8 cellular contexts compared by ENCODE assay signal in the genomic region with DNA sequence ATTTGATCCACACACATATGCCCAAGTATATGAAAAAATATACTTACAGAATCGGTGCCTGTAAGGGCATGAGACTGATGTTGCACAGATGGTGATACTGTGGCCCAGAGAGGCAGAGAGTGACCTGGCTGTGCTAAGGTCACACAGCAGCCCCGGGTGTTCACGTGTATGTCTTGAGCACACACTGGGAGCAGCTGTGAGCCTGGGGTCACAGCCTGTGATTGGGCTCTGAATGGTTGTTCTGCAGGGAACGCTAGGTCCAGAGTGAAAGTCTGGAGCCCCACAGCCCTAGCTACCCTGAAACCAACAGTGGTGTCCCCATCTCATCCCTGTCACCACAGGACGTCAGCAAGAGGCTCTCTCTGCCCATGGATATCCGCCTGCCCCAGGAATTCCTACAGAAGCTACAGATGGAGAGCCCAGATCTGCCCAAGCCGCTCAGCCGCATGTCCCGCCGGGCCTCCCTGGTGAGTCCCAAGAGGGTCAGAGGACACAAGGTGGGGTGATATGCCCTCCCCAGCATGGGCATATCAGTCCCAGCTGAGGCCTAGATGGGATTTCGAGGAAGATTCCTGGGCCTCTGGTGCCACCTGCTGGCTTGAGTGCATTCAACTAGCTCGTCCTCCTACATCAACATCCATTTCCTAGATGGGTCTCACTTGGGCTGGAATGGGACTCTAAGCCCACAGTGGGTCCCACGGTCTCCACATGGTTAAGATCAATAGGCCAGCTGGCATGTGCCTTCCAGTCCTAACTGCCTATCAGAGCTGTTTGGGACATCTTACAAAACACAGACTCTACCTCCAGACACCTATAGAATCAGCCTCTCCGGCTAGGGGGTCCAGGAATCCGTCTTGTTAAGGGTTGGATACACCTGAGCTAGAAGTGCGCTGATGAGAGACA. TPM values are rescaled to one million over a fixed set of nuclear protein-coding genes. Genes with fewer than 3 reads are reported as not detected.
A peak's percentile ranks its signal among the peaks of the same experiment; 100 is the strongest.
DNase-seq lines count a peak whose midpoint lies in the region; ATAC-seq and TF ChIP-seq lines count a peak whose summit lies in the region.

No MANE protein-coding gene starts in this region.

- H3K27ac ChIP-seq in GM23338 (ENCODE audit: low read depth), result no peak overlapping the region
- peak overlapping the region; percentile 62 for H3K27ac ChIP-seq in layer of hippocampus (ENCODE audit: low read depth, low read length)

- H3K9me2 ChIP-seq in GM23338 (ENCODE audit: insufficient read depth), result no peaks in the 10 kb centered on the region

- no peak overlapping the region for H3K4me3 ChIP-seq in GM23338

- H4K20me1 ChIP-seq in GM23338 (replicated peaks; ENCODE audit: insufficient read depth), result peaks cover 7% of the 10 kb centered on the region

- H3K79me2 ChIP-seq in GM23338 (replicated peaks; ENCODE audit: insufficient read depth), result no peaks in the 10 kb centered on the region

- H3K27me3 ChIP-seq in GM23338 (ENCODE audit: insufficient read depth) (no peaks in the 10 kb centered on the region), layer of hippocampus (ENCODE audit: control insufficient read depth, insufficient read depth, low read length) (no peaks in the 10 kb centered on the region)

- no peaks in the 10 kb centered on the region for H3K9me3 Mint-ChIP-seq in GM23338

- no peak overlapping the region; the same call in 1 of the 2 replicates for H3K27ac Mint-ChIP-seq in GM23338

- peaks cover 9% of the 10 kb centered on the region; the same call in 1 of the 2 replicates for H3F3A ChIP-seq in GM23338 (replicated peaks; ENCODE audit: low read depth)

- H3K4me1 Mint-ChIP-seq in GM23338, result peaks cover 42% of the 10 kb centered on the region

- H3K36me3 Mint-ChIP-seq in GM23338 (ENCODE audit: low read depth), result peaks cover 38% of the 10 kb centered on the region

- H3K4me2 ChIP-seq in GM23338, result 0 out of 2 replicates have a peak overlapping the region, but pooled peaks have one; percentile 29

- H3K4me1 ChIP-seq in GM23338 (ENCODE audit: insufficient read depth), result peaks cover 36% of the 10 kb centered on the region

- peak; percentile 89 to 97 for TF ChIP-seq CTCF in GM23338 (conservative IDR thresholded peaks at IDR 0.05; ENCODE audit: low read depth in 2 of 2)

- H3K4me3 Mint-ChIP-seq in GM23338, result no peak overlapping the region; the same call in 2 of the 3 replicates

- ATAC-seq in GM23338, result peak; percentile 54
- ATAC-seq in GM18870 (IDR thresholded peaks at IDR 0.05; ENCODE audit: unreplicated experiment), result no peak

- peaks cover 16% of the 10 kb centered on the region for H3K27me3 Mint-ChIP-seq in GM23338 (ENCODE audit: insufficient read depth, low read depth, poor library complexity)

- H3K36me3 ChIP-seq in GM23338 (ENCODE audit: insufficient read depth), result 0 out of 2 replicates have a peak, but pooled peaks cover 3% of the 10 kb centered on the region

- no peak overlapping the region for H2AFZ ChIP-seq in GM23338

- DNase-seq in AG08396 (ENCODE audit: low spot score) (peak; percentile 83), GM23338 (ENCODE audit: low spot score) (peak; percentile 91), NCI-H345 (lab: John Stamatoyannopoulos, UW) (peak; percentile 82)
- peak; percentile 42 for DNase-seq in activated CD4-positive, CD25-positive, alpha-beta regulatory T cell treated with anti-CD3 and anti-CD28 coated beads, Interleukin-2, amount 50 U/mL, for 16 hours (ENCODE audit: low read depth, low spot score)
- peak; percentile 54 for DNase-seq in central memory CD4-positive, alpha-beta T cell
- DNase-seq in stimulated activated CD4-positive, alpha-beta T cell treated with anti-CD3 and anti-CD28 coated beads, Interleukin-4, amount 100 ng/mL, for 24 hours, result peak; percentile 77

TF ChIP-seq in GM23338, 12 proteins besides CTCF, POLR2A, EP300 and RAD21 (continues in another document):
- TF ChIP-seq JUNB (IDR thresholded peaks at IDR 0.05; ENCODE audit: unreplicated experiment), result no peak
- TF ChIP-seq, protein P1, sequence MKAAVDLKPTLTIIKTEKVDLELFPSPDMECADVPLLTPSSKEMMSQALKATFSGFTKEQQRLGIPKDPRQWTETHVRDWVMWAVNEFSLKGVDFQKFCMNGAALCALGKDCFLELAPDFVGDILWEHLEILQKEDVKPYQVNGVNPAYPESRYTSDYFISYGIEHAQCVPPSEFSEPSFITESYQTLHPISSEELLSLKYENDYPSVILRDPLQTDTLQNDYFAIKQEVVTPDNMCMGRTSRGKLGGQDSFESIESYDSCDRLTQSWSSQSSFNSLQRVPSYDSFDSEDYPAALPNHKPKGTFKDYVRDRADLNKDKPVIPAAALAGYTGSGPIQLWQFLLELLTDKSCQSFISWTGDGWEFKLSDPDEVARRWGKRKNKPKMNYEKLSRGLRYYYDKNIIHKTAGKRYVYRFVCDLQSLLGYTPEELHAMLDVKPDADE (IDR thresholded peaks at IDR 0.05), result no peak
- TF ChIP-seq, protein P2, sequence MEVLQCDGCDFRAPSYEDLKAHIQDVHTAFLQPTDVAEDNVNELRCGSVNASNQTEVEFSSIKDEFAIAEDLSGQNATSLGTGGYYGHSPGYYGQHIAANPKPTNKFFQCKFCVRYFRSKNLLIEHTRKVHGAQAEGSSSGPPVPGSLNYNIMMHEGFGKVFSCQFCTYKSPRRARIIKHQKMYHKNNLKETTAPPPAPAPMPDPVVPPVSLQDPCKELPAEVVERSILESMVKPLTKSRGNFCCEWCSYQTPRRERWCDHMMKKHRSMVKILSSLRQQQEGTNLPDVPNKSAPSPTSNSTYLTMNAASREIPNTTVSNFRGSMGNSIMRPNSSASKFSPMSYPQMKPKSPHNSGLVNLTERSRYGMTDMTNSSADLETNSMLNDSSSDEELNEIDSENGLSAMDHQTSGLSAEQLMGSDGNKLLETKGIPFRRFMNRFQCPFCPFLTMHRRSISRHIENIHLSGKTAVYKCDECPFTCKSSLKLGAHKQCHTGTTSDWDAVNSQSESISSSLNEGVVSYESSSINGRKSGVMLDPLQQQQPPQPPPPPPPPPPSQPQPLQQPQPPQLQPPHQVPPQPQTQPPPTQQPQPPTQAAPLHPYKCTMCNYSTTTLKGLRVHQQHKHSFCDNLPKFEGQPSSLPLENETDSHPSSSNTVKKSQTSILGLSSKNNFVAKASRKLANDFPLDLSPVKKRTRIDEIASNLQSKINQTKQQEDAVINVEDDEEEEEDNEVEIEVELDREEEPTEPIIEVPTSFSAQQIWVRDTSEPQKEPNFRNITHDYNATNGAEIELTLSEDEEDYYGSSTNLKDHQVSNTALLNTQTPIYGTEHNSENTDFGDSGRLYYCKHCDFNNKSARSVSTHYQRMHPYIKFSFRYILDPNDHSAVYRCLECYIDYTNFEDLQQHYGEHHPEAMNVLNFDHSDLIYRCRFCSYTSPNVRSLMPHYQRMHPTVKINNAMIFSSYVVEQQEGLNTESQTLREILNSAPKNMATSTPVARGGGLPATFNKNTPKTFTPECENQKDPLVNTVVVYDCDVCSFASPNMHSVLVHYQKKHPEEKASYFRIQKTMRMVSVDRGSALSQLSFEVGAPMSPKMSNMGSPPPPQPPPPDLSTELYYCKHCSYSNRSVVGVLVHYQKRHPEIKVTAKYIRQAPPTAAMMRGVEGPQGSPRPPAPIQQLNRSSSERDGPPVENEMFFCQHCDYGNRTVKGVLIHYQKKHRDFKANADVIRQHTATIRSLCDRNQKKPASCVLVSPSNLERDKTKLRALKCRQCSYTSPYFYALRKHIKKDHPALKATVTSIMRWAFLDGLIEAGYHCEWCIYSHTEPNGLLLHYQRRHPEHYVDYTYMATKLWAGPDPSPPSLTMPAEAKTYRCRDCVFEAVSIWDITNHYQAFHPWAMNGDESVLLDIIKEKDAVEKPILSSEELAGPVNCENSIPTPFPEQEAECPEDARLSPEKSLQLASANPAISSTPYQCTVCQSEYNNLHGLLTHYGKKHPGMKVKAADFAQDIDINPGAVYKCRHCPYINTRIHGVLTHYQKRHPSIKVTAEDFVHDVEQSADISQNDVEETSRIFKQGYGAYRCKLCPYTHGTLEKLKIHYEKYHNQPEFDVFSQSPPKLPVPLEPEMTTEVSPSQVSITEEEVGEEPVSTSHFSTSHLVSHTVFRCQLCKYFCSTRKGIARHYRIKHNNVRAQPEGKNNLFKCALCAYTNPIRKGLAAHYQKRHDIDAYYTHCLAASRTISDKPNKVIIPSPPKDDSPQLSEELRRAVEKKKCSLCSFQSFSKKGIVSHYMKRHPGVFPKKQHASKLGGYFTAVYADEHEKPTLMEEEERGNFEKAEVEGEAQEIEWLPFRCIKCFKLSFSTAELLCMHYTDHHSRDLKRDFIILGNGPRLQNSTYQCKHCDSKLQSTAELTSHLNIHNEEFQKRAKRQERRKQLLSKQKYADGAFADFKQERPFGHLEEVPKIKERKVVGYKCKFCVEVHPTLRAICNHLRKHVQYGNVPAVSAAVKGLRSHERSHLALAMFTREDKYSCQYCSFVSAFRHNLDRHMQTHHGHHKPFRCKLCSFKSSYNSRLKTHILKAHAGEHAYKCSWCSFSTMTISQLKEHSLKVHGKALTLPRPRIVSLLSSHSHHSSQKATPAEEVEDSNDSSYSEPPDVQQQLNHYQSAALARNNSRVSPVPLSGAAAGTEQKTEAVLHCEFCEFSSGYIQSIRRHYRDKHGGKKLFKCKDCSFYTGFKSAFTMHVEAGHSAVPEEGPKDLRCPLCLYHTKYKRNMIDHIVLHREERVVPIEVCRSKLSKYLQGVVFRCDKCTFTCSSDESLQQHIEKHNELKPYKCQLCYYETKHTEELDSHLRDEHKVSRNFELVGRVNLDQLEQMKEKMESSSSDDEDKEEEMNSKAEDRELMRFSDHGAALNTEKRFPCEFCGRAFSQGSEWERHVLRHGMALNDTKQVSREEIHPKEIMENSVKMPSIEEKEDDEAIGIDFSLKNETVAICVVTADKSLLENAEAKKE (CRISPR knock-in tag; IDR thresholded peaks at IDR 0.05), result no peak
- no peak for TF ChIP-seq EZH2 (IDR thresholded peaks at IDR 0.05; ENCODE audit: low read depth, unreplicated experiment)
- no peak for TF ChIP-seq ZNF331 (CRISPR knock-in tag; IDR thresholded peaks at IDR 0.05; ENCODE audit: low read depth)
- TF ChIP-seq POLR2AphosphoS5 (IDR thresholded peaks at IDR 0.05; ENCODE audit: low read depth), result no peak
- no peak for TF ChIP-seq NANOG (IDR thresholded peaks at IDR 0.05; ENCODE audit: borderline replicate concordance)
- TF ChIP-seq ZNF114 (CRISPR knock-in tag; IDR thresholded peaks at IDR 0.05), result no peak

RNA-seq across cellular contexts. Expression of a gene that starts 19.7 kb away (rescaled TPM):
- total RNA-seq in GM23338 (2014; rRNA removed; shearing (Covaris generic)), result 34.3 and 46.5 TPM in 2 replicates
- 17.3 and 21.1 TPM in 2 replicates for polyA plus RNA-seq in GM23338 (2016; fragmentation: Nextera tagmentation; extraction: Ambion mirVana)
